10 cellular contexts compared by ENCODE assay signal in the genomic region with DNA sequence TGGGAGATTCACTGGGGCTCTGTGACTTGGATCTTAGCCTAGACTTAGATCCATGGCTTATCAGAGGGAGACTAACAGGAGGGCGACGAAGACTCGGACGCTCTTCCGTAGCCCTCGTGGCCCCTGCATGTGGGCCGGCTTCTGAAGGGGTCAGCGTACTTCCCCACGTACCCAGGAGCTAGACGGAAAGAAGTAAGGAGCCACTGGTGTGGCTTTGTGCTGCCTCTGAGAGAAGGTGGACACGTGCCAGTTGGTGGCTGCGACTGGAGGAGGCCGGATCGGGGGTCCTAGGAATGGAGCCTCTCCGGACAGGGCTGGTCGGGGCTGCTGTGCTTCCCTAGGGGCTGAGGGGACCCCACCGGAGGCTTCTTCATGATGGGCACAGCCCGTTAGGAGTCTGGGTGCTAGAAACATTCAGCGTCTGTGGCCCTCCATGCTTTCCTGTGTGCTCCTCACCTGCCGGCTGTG. TPM values are rescaled to one million over a fixed set of nuclear protein-coding genes. Genes with fewer than 3 reads are reported as not detected.
DNase-seq lines count a peak whose midpoint lies in the region; ATAC-seq, FAIRE-seq and TF ChIP-seq lines count a peak whose summit lies in the region.
"Had no signal": no experiment of that assay in that cellular context is flagged by ENCODE, and none has a peak within 500 bp of the region (broad histone marks: within the 10 kb centered on the region; RNA-seq: fewer than 3 reads in every experiment).

No MANE protein-coding gene starts in this region.

- no peak overlapping the region for H3K9ac ChIP-seq in kidney (ENCODE audit: low read length in 2 of 2)

- no peak for FAIRE-seq in kidney (lab: Jason Lieb, UNC)
- FAIRE-seq: small intestine had no signal

- no peak for DNase-seq in left cardiac atrium
- DNase-seq in Right ventricle myocardium inferior (ENCODE audit: missing footprints) = no peak
- DNase-seq in activated T-cell treated with anti-CD3 and anti-CD28 coated beads, Interleukin-2, amount 50 U/mL, for 4 hours = no peak
- peak; percentile 68 for DNase-seq in kidney
- DNase-seq in anterior cingulate cortex (lab: John Stamatoyannopoulos, UW) = no peak
- no peak for DNase-seq in retina
- no peak for DNase-seq in GM13976 (ENCODE audit: low spot score)
- DNase-seq: hippocampal formation, small intestine had no signal

- H3K36me3 ChIP-seq in kidney (ENCODE audit: control insufficient read depth in 1 of 2, insufficient read depth in 2 of 2, low read length in 2 of 2) (no peaks in the 10 kb centered on the region), urinary bladder (ENCODE audit: insufficient read depth) (no peaks in the 10 kb centered on the region)

- peak overlapping the region; percentile 73 for H3K4me3 Mint-ChIP-seq in activated T-cell treated with anti-CD3 and anti-CD28 coated beads, Interleukin-2, amount 50 U/mL, for 4 hours

- peak overlapping the region; percentile 56 for H3K4me3 ChIP-seq in kidney (ENCODE audit: low read length in 2 of 2)
- H3K4me3 ChIP-seq in urinary bladder (ENCODE audit: low read depth, low read length) = peak overlapping the region; percentile 58

- no peaks in the 10 kb centered on the region for H3K27me3 Mint-ChIP-seq in activated T-cell treated with anti-CD3 and anti-CD28 coated beads, Interleukin-2, amount 50 U/mL, for 4 hours (ENCODE audit: low read depth)

- TF ChIP-seq CTCF in kidney (IDR thresholded peaks at IDR 0.05; ENCODE audit: borderline replicate concordance, extremely low read depth, insufficient read depth) = no peak
- TF ChIP-seq CTCF in GM13976 (IDR thresholded peaks at IDR 0.05; ENCODE audit: borderline replicate concordance, control extremely low read depth, extremely low read depth, insufficient read depth, missing control alignments) = no peak

- whole genome bisulfite sequencing in urinary bladder = 63% methylated on average over 20 of the region's 20 CpGs

- H3K36me3 Mint-ChIP-seq in activated T-cell treated with anti-CD3 and anti-CD28 coated beads, Interleukin-2, amount 50 U/mL, for 4 hours (ENCODE audit: insufficient read depth) = peaks cover 5% of the 10 kb centered on the region

- H3K27ac ChIP-seq in kidney (ENCODE audit: low read depth in 2 of 2, low read length in 2 of 2) (no peak overlapping the region), urinary bladder (ENCODE audit: low read depth) (no peak overlapping the region)

- no peaks in the 10 kb centered on the region for H3K9me3 Mint-ChIP-seq in activated T-cell treated with anti-CD3 and anti-CD28 coated beads, Interleukin-2, amount 50 U/mL, for 4 hours

- in situ Hi-C loops in GM13976 (cut with MboI; ENCODE audit: low sequenced_read_pairs, unreplicated experiment) = no loop called here

- peaks cover 78% of the 10 kb centered on the region for H3K4me1 Mint-ChIP-seq in activated T-cell treated with anti-CD3 and anti-CD28 coated beads, Interleukin-2, amount 50 U/mL, for 4 hours (ENCODE audit: low read depth)

- intact Hi-C loops in left cardiac atrium (cut with DNase I) = no loop called here
- intact Hi-C loops in Right ventricle myocardium inferior (cut with DNase I) = no loop called here
- intact Hi-C loops in kidney (cut with DNase I) = no loop called here

- H3K9me3 ChIP-seq in kidney (ENCODE audit: control insufficient read depth in 1 of 2, low read length in 2 of 2) = no peaks in the 10 kb centered on the region

- H3K4me1 ChIP-seq in kidney (ENCODE audit: control insufficient read depth in 1 of 2, insufficient read depth in 1 of 2, low read depth in 1 of 2, low read length in 2 of 2) (peaks cover 0 to 9% of the 10 kb centered on the region in 2 donors), urinary bladder (ENCODE audit: insufficient read depth) (no peaks in the 10 kb centered on the region)

- ATAC-seq in left cardiac atrium (peak; percentile 2 to 20), Right ventricle myocardium inferior (no peak)
- no peak for ATAC-seq in activated T-cell treated with anti-CD3 and anti-CD28 coated beads, Interleukin-2, amount 50 U/mL, for 4 hours

RNA-seq across cellular contexts. Expression of a gene that starts 1.0 kb away (rescaled TPM):
- total RNA-seq in left cardiac atrium (1 to 10 TPM; 5.4 to 6.0 TPM), Right ventricle myocardium inferior (3.1 TPM), kidney (11.6 TPM), urinary bladder (4.1 TPM)
- 10 to 100 TPM; 16.2 to 18.5 (median 18.5) TPM for total RNA-seq in activated T-cell treated with anti-CD3 and anti-CD28 coated beads, Interleukin-2, amount 50 U/mL, for 4 hours
- polyA plus RNA-seq in kidney (ENCODE audit: insufficient read depth, low read depth, low replicate concordance) (2.0 TPM), urinary bladder (7.2 TPM)

Comparison
In these comparisons a context has a peak if more than half of its experiments do, and no peak if none do; other contexts are left out.
1. ATAC-seq: peak in left cardiac atrium (2 of 2); none in Right ventricle myocardium inferior (single experiment) and activated T-cell treated with anti-CD3 and anti-CD28 coated beads, Interleukin-2, amount 50 U/mL, for 4 hours (0 of 2).